ENCODE assay signal across 22 cellular contexts in genomic region chr3:170225166-170225565, GRCh38. TPM values are rescaled to one million over a fixed set of nuclear protein-coding genes. Genes with fewer than 3 reads are reported as not detected.
DNase-seq lines count a peak whose midpoint lies in the region; ATAC-seq and TF ChIP-seq lines count a peak whose summit lies in the region.
"Had no signal": no experiment of that assay in that cellular context is flagged by ENCODE, and none has a peak within 500 bp of the region (broad histone marks: within the 10 kb centered on the region; RNA-seq: fewer than 3 reads in every experiment).

No MANE protein-coding gene starts in this region.

- ATAC-seq in PC-3 (no peak), HG02623 (IDR thresholded peaks at IDR 0.05; ENCODE audit: unreplicated experiment) (no peak)
- ATAC-seq: body of pancreas, lower lobe of right lung, Panc1 had no signal

- intact Hi-C loops in Calu3 (cut with micrococcal nuclease; ENCODE audit: unreplicated experiment), result no loop called here
- intact Hi-C loops in PC-3 (cut with micrococcal nuclease), result no loop called here

- peaks cover 16% of the 10 kb centered on the region for H3K4me1 ChIP-seq in PC-3 (ENCODE audit: insufficient read depth, low read length)
- H3K4me1 ChIP-seq: body of pancreas, SJCRH30 had no signal

- H3K9ac ChIP-seq in PC-3 (ENCODE audit: low read length), result no peak overlapping the region

- peaks cover 75% of the 10 kb centered on the region for H3K79me2 ChIP-seq in PC-3 (ENCODE audit: low read length)

- no peaks in the 10 kb centered on the region for H3K9me2 ChIP-seq in PC-3 (replicated peaks; ENCODE audit: low read length)

- peak overlapping the region; percentile 8; the same call in 1 of the 2 replicates for H3K4me2 ChIP-seq in PC-3 (ENCODE audit: low read length)

- CTCF ChIA-PET in Calu3 (lab: Charles Lee) (interaction anchor here (0.5 to 0.7 kb wide), 2 partner anchors 78 to 1078 kb away, joined by 3 read pairs; no protein-coding TSS in a partner anchor), PC-3 (lab: Charles Lee) (no interaction called here)

- DNase-seq in Calu3 (no peak), PC-3 (no peak), epithelial cell of prostate (ENCODE audit: low read depth, low spot score) (no peak), nephron progenitor cell (no peak), foreskin fibroblast (no peak)
- no peak for DNase-seq in T-helper 2 cell treated with Interferon-gamma antibody and Interleukin-4, amounts not matched to agents 5 μg/mL and 100 μg/mL, for 36 hours (ENCODE audit: low spot score)
- DNase-seq: ACHN; activated CD4-positive, alpha-beta T cell treated with anti-CD3 and anti-CD28 coated beads for 1 hour; activated gamma-delta T cell; body of pancreas; effector CD8-positive, alpha-beta T cell; esophagus squamous epithelium; H9; lower lobe of right lung; NCI-H1417; NCI-H2081; NCI-H226; NCI-H774; SJCRH30 had no signal

- no peaks in the 10 kb centered on the region for H3K9me3 ChIP-seq in PC-3 (ENCODE audit: low read length)
- H3K9me3 ChIP-seq: body of pancreas, esophagus squamous epithelium, lower lobe of right lung, prostate gland, SJCRH30 had no signal

- H3K4me3 ChIP-seq in PC-3 (ENCODE audit: low read length), result no peak overlapping the region
- H3K4me3 ChIP-seq in foreskin fibroblast (ENCODE audit: low read depth in 1 of 2, low read length in 2 of 2), result no peak overlapping the region
- H3K4me3 ChIP-seq: body of pancreas, esophagus squamous epithelium, lower lobe of right lung, prostate gland, SJCRH30 had no signal

- no peaks in the 10 kb centered on the region for H3K9me3 Mint-ChIP-seq in Calu3 (ENCODE audit: low read depth, unreplicated experiment)
- no peaks in the 10 kb centered on the region for H3K9me3 Mint-ChIP-seq in nephron progenitor cell
- H3K9me3 Mint-ChIP-seq in T-helper 2 cell treated with Interferon-gamma antibody and Interleukin-4, amounts not matched to agents 5 μg/mL and 100 μg/mL, for 36 hours, result no peaks in the 10 kb centered on the region
- H3K9me3 Mint-ChIP-seq: H9 had no signal

- H3K27ac Mint-ChIP-seq in Calu3 (ENCODE audit: unreplicated experiment) (peak overlapping the region; percentile 27), nephron progenitor cell (no peak overlapping the region)
- no peak overlapping the region for H3K27ac Mint-ChIP-seq in T-helper 2 cell treated with Interferon-gamma antibody and Interleukin-4, amounts not matched to agents 5 μg/mL and 100 μg/mL, for 36 hours

- H3K4me3 Mint-ChIP-seq in Calu3 (ENCODE audit: low read depth, unreplicated experiment) (peak overlapping the region; percentile 38), nephron progenitor cell (peak overlapping the region; percentile 96)
- no peak overlapping the region for H3K4me3 Mint-ChIP-seq in T-helper 2 cell treated with Interferon-gamma antibody and Interleukin-4, amounts not matched to agents 5 μg/mL and 100 μg/mL, for 36 hours

- H3K4me1 Mint-ChIP-seq in Calu3 (ENCODE audit: low read depth, unreplicated experiment), result peaks cover 47% of the 10 kb centered on the region
- H3K4me1 Mint-ChIP-seq in nephron progenitor cell, result peaks cover 46% of the 10 kb centered on the region
- peaks cover 28% of the 10 kb centered on the region for H3K4me1 Mint-ChIP-seq in T-helper 2 cell treated with Interferon-gamma antibody and Interleukin-4, amounts not matched to agents 5 μg/mL and 100 μg/mL, for 36 hours (ENCODE audit: low read depth)

- peaks cover 31% of the 10 kb centered on the region for H3K36me3 Mint-ChIP-seq in Calu3 (ENCODE audit: insufficient read depth, unreplicated experiment)
- peaks cover 10% of the 10 kb centered on the region for H3K36me3 Mint-ChIP-seq in nephron progenitor cell (ENCODE audit: low read depth)
- H3K36me3 Mint-ChIP-seq in T-helper 2 cell treated with Interferon-gamma antibody and Interleukin-4, amounts not matched to agents 5 μg/mL and 100 μg/mL, for 36 hours (ENCODE audit: low read depth), result peaks cover 1% of the 10 kb centered on the region

- H3K27ac ChIP-seq in PC-3 (ENCODE audit: low read length) (no peak overlapping the region), epithelial cell of prostate (peak overlapping the region; percentile 86)
- H3K27ac ChIP-seq: body of pancreas, lower lobe of right lung, SJCRH30 had no signal

- H3K36me3 ChIP-seq in PC-3 (ENCODE audit: low read depth, low read length), result no peaks in the 10 kb centered on the region
- H3K36me3 ChIP-seq: esophagus squamous epithelium, lower lobe of right lung, prostate gland, SJCRH30 had no signal

- POLR2A ChIA-PET in PC-3 (lab: Charles Lee; ENCODE audit: unreplicated experiment), result interaction anchor here (0.6 kb wide), 1 partner anchor 66 kb away, joined by 4 read pairs; no protein-coding TSS in a partner anchor

- H4K20me1 ChIP-seq in PC-3 (ENCODE audit: low read length), result peaks cover 13% of the 10 kb centered on the region; the same call in 1 of the 2 replicates

- no TSS peak for BruUV-seq in Calu3 (replicated peaks; lab: Mats Ljungman, UMichigan)
- no TSS peak for BruUV-seq in PC-3 (replicated peaks; lab: Mats Ljungman, UMichigan)

- H2AFZ ChIP-seq in PC-3 (ENCODE audit: low read length), result no peak overlapping the region

- H3F3A ChIP-seq in PC-3 (ENCODE audit: low read length, unreplicated experiment), result no peaks in the 10 kb centered on the region

- TF ChIP-seq CTCF in Calu3 (IDR thresholded peaks at IDR 0.05; ENCODE audit: unreplicated experiment), result no peak
- no peak for TF ChIP-seq CTCF in PC-3 (conservative IDR thresholded peaks at IDR 0.05; ENCODE audit: low read depth, low read length)
- TF ChIP-seq CTCF in nephron progenitor cell (IDR thresholded peaks at IDR 0.05), result no peak
- no peak for TF ChIP-seq CTCF in foreskin fibroblast (IDR thresholded peaks at IDR 0.05; ENCODE audit: low read depth, low read length)

- no peaks in the 10 kb centered on the region for H3K27me3 ChIP-seq in PC-3 (ENCODE audit: low read length)
- H3K27me3 ChIP-seq: body of pancreas, esophagus squamous epithelium, SJCRH30 had no signal

- H3K27me3 Mint-ChIP-seq in Calu3 (ENCODE audit: unreplicated experiment) (no peaks in the 10 kb centered on the region), nephron progenitor cell (ENCODE audit: low read depth, poor library complexity) (no peaks in the 10 kb centered on the region)
- H3K27me3 Mint-ChIP-seq in T-helper 2 cell treated with Interferon-gamma antibody and Interleukin-4, amounts not matched to agents 5 μg/mL and 100 μg/mL, for 36 hours (ENCODE audit: low read depth), result no peaks in the 10 kb centered on the region

RNA-seq across cellular contexts. Expression of gene PRKCI, which starts 2.9 kb away (rescaled TPM):
- total RNA-seq in Calu3 (2022) (79.5 and 85.6 TPM in 2 replicates), PC-3 (2014; rRNA removed) (39.5 and 42.2 TPM in 2 replicates)

RNA-seq across cellular contexts. Expression of gene PHC3, which starts 43.6 kb away (rescaled TPM):
- total RNA-seq in Calu3 (2022) (113 and 118 TPM in 2 replicates), PC-3 (2014; rRNA removed) (7.5 and 16.2 TPM in 2 replicates)
